ENCODE assay signal across 18 cellular contexts in genomic region chr9:98379572-98379971, GRCh38.
"Had no signal": no experiment of that assay in that cellular context is flagged by ENCODE, and none has a peak within 500 bp of the region (broad histone marks: within the 10 kb centered on the region; RNA-seq: fewer than 3 reads in every experiment).

No MANE protein-coding gene starts in this region.

- DNase-seq: activated CD4-positive, alpha-beta T cell treated with anti-CD3 and anti-CD28 coated beads for 1 hour; activated CD4-positive, alpha-beta T cell treated with anti-CD3 and anti-CD28 coated beads, Interleukin-2, amount 50 U/mL, for 4 hours; activated naive CD4-positive, alpha-beta T cell; activated naive CD8-positive, alpha-beta T cell treated with anti-CD3 and anti-CD28 coated beads for 36 hours; effector CD8-positive, alpha-beta T cell; mucosa of descending colon; naive thymus-derived CD4-positive, alpha-beta T cell; right lobe of liver; stimulated activated CD4-positive, alpha-beta T cell treated with anti-CD3 and anti-CD28 coated beads, Interleukin-4, amount 100 ng/mL, for 24 hours; T-helper 17 cell; thyroid gland had no signal

- H3K27me3 ChIP-seq: cardiac muscle cell, esophagus muscularis mucosa, right lobe of liver, thyroid gland had no signal

- H3K27ac Mint-ChIP-seq: activated naive CD8-positive, alpha-beta T cell treated with anti-CD3 and anti-CD28 coated beads for 36 hours; activated T-helper 17 cell treated with anti-CD3 and anti-CD28 coated beads, Interleukin-2, amount 50 U/mL, for 72 hours; dendritic cell treated with granulocyte-macrophage colony-stimulating factor and Interleukin-4, amounts not matched to agents 40 ng/mL and 50 ng/mL, for 4 days; naive thymus-derived CD4-positive, alpha-beta T cell; stimulated activated effector memory CD8-positive, alpha-beta T cell treated with anti-CD3 and anti-CD28 coated beads, Interleukin-12 subunit alpha, Interleukin-12 subunit beta, amount 100 ng/mL, for 72 hours; T-helper 17 cell had no signal

- H3K4me1 ChIP-seq: esophagus muscularis mucosa, parathyroid adenoma, right lobe of liver, thyroid gland had no signal

- H3K4me3 ChIP-seq: cardiac muscle cell, esophagus muscularis mucosa, mucosa of descending colon, right lobe of liver, thyroid gland had no signal

- H3K27ac ChIP-seq: cardiac muscle cell, esophagus muscularis mucosa, parathyroid adenoma, right lobe of liver, thyroid gland, VCaP had no signal

- H3K36me3 ChIP-seq: cardiac muscle cell, esophagus muscularis mucosa, right lobe of liver, thyroid gland had no signal

- H3K9me3 Mint-ChIP-seq: activated naive CD8-positive, alpha-beta T cell treated with anti-CD3 and anti-CD28 coated beads for 36 hours; activated T-helper 17 cell treated with anti-CD3 and anti-CD28 coated beads, Interleukin-2, amount 50 U/mL, for 72 hours; dendritic cell treated with granulocyte-macrophage colony-stimulating factor and Interleukin-4, amounts not matched to agents 40 ng/mL and 50 ng/mL, for 4 days; naive thymus-derived CD4-positive, alpha-beta T cell; stimulated activated effector memory CD8-positive, alpha-beta T cell treated with anti-CD3 and anti-CD28 coated beads, Interleukin-12 subunit alpha, Interleukin-12 subunit beta, amount 100 ng/mL, for 72 hours had no signal

- H3K9me3 ChIP-seq: esophagus muscularis mucosa, mucosa of descending colon, right lobe of liver, thyroid gland had no signal

- ATAC-seq: activated T-helper 17 cell treated with anti-CD3 and anti-CD28 coated beads, Interleukin-2, amount 50 U/mL, for 72 hours; naive thymus-derived CD4-positive, alpha-beta T cell; right lobe of liver; stimulated activated effector memory CD8-positive, alpha-beta T cell treated with anti-CD3 and anti-CD28 coated beads, Interleukin-12 subunit alpha, Interleukin-12 subunit beta, amount 100 ng/mL, for 72 hours; T-helper 17 cell had no signal

- H3K36me3 Mint-ChIP-seq: activated naive CD8-positive, alpha-beta T cell treated with anti-CD3 and anti-CD28 coated beads for 36 hours; naive thymus-derived CD4-positive, alpha-beta T cell; stimulated activated effector memory CD8-positive, alpha-beta T cell treated with anti-CD3 and anti-CD28 coated beads, Interleukin-12 subunit alpha, Interleukin-12 subunit beta, amount 100 ng/mL, for 72 hours had no signal

- H3K4me3 Mint-ChIP-seq: activated naive CD8-positive, alpha-beta T cell treated with anti-CD3 and anti-CD28 coated beads for 36 hours; activated T-helper 17 cell treated with anti-CD3 and anti-CD28 coated beads, Interleukin-2, amount 50 U/mL, for 72 hours; dendritic cell treated with granulocyte-macrophage colony-stimulating factor and Interleukin-4, amounts not matched to agents 40 ng/mL and 50 ng/mL, for 4 days; naive thymus-derived CD4-positive, alpha-beta T cell; stimulated activated effector memory CD8-positive, alpha-beta T cell treated with anti-CD3 and anti-CD28 coated beads, Interleukin-12 subunit alpha, Interleukin-12 subunit beta, amount 100 ng/mL, for 72 hours; T-helper 17 cell had no signal

- H3K4me1 Mint-ChIP-seq: activated naive CD8-positive, alpha-beta T cell treated with anti-CD3 and anti-CD28 coated beads for 36 hours; activated T-helper 17 cell treated with anti-CD3 and anti-CD28 coated beads, Interleukin-2, amount 50 U/mL, for 72 hours; naive thymus-derived CD4-positive, alpha-beta T cell; stimulated activated effector memory CD8-positive, alpha-beta T cell treated with anti-CD3 and anti-CD28 coated beads, Interleukin-12 subunit alpha, Interleukin-12 subunit beta, amount 100 ng/mL, for 72 hours had no signal

- H3K79me2 ChIP-seq: parathyroid adenoma had no signal

- H2AFZ ChIP-seq: parathyroid adenoma had no signal

- H3K27me3 Mint-ChIP-seq: activated naive CD8-positive, alpha-beta T cell treated with anti-CD3 and anti-CD28 coated beads for 36 hours; activated T-helper 17 cell treated with anti-CD3 and anti-CD28 coated beads, Interleukin-2, amount 50 U/mL, for 72 hours; dendritic cell treated with granulocyte-macrophage colony-stimulating factor and Interleukin-4, amounts not matched to agents 40 ng/mL and 50 ng/mL, for 4 days had no signal
